7 cellular contexts compared by ENCODE assay signal in genomic region chr7:39949980-39950472, GRCh38. TPM values are rescaled to one million over a fixed set of nuclear protein-coding genes. Genes with fewer than 3 reads are reported as not detected.
A peak's percentile ranks its signal among the peaks of the same experiment; 100 is the strongest.
DNase-seq lines count a peak whose midpoint lies in the region; ATAC-seq and TF ChIP-seq lines count a peak whose summit lies in the region.

Gene CDK13 (plus strand): TSS chr7:39950256. CDS start chr7:39950642, 386 bp downstream.

- peak within 1 kb of the TSS; percentile 94 to 100 (median 98) for H3K27ac ChIP-seq in skin epidermis

- H3K4me3 ChIP-seq in iPS-18c (ENCODE audit: insufficient read depth, low read depth, low read length) (peak within 1 kb of the TSS; percentile 99), skin epidermis (peak within 1 kb of the TSS; percentile 80 to 99 (median 94))

- ATAC-seq in GM18502 (IDR thresholded peaks at IDR 0.05; ENCODE audit: poor library complexity, unreplicated experiment) (peak; percentile 39), HG02852 (IDR thresholded peaks at IDR 0.05; ENCODE audit: unreplicated experiment) (peak; percentile 39)

- H3K27me3 Mint-ChIP-seq in brain, result peaks cover 5% of the 10 kb centered on the region

- peak; percentile 64 to 69 for DNase-seq in NCI-H1930 (lab: John Stamatoyannopoulos, UW)
- DNase-seq in UCSD-AML1 (lab: John Stamatoyannopoulos, UW; ENCODE audit: unreplicated experiment), result peak; percentile 79

- peak in 1 of 2 experiments; percentile 24 for TF ChIP-seq CTCF in brain (conservative IDR thresholded peaks at IDR 0.05)

- peaks cover 20% of the 10 kb centered on the region for H3K36me3 Mint-ChIP-seq in brain

- H3K9me3 Mint-ChIP-seq in brain, result peaks cover 0 to 5% (median 0%) of the 10 kb centered on the region in 5 experiments

- peak within 1 kb of the TSS; percentile 99 to 100 (median 99) for H3K4me3 Mint-ChIP-seq in brain

- H3K4me1 Mint-ChIP-seq in brain, result peaks cover 39% of the 10 kb centered on the region

- H3K9me3 ChIP-seq in iPS-18c (ENCODE audit: control insufficient read depth, insufficient read depth, low read length), result no peaks in the 10 kb centered on the region

- H3K27ac Mint-ChIP-seq in brain, result peak within 1 kb of the TSS; percentile 98 to 100 (median 100)

RNA-seq across cellular contexts. Expression of gene CDK13, which starts in this region (rescaled TPM):
- 21.0 TPM for polyA plus RNA-seq in brain (ENCODE audit: insufficient read depth, low read depth, low replicate concordance)

Comparison
In these comparisons a context has a peak if more than half of its experiments do, and no peak if none do; other contexts are left out.
1. Peak in every context shown above with its lines: DNase-seq, ATAC-seq, H3K4me3 ChIP-seq and H3K27ac ChIP-seq.